ENCODE assay signal across 16 cellular contexts in the genomic region with DNA sequence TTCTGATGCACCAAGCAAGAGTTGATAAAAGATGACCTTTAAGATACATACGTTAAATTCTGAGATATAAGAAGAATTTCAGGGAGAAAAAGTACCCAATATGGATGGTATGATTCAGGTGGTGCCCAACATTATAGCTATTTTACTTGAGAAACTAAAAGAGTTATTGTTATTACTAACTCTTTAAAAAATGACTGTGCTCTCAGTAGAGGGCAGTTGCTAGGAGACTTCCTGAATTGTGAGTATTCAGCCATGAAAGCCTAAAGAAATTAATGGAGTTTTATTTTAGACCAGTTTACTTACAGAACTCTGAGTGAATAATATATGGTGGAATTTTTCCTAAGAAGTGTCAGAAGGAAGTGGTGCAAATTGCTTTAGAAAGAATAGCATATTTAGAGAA.
A peak's percentile ranks its signal among the peaks of the same experiment; 100 is the strongest.
DNase-seq lines count a peak whose midpoint lies in the region; ATAC-seq and TF ChIP-seq lines count a peak whose summit lies in the region.
"Had no signal": no experiment of that assay in that cellular context is flagged by ENCODE, and none has a peak within 500 bp of the region (broad histone marks: within the 10 kb centered on the region; RNA-seq: fewer than 3 reads in every experiment).

No MANE protein-coding gene starts in this region.

- no peaks in the 10 kb centered on the region for H3K36me3 ChIP-seq in BE2C
- H3K36me3 ChIP-seq: SJSA1 had no signal

- H3K4me3 Mint-ChIP-seq in activated T-helper 17 cell treated with anti-CD3 and anti-CD28 coated beads, Interleukin-2, amount 50 U/mL, for 72 hours = no peak overlapping the region
- H3K4me3 Mint-ChIP-seq: CD8-positive, alpha-beta memory T cell had no signal

- H3K4me3 ChIP-seq in dorsolateral prefrontal cortex = no peak overlapping the region
- no peak overlapping the region for H3K4me3 ChIP-seq in BE2C (ENCODE audit: low read depth, low read length)
- H3K4me3 ChIP-seq: GM23248, SJSA1 had no signal

- no peak overlapping the region for H3K27ac Mint-ChIP-seq in activated T-helper 17 cell treated with anti-CD3 and anti-CD28 coated beads, Interleukin-2, amount 50 U/mL, for 72 hours
- H3K27ac Mint-ChIP-seq: CD8-positive, alpha-beta memory T cell had no signal

- no peaks in the 10 kb centered on the region for H3K27me3 ChIP-seq in dorsolateral prefrontal cortex
- H3K27me3 ChIP-seq in BE2C = no peaks in the 10 kb centered on the region
- H3K27me3 ChIP-seq: SJSA1 had no signal

- H3K4me1 ChIP-seq in BE2C = peaks cover 6% of the 10 kb centered on the region; the same call in 1 of the 2 replicates
- H3K4me1 ChIP-seq: SJSA1 had no signal

- TF ChIP-seq CTCF in dorsolateral prefrontal cortex (IDR thresholded peaks at IDR 0.05 in 54 of 56, conservative IDR thresholded peaks at IDR 0.05 in 2 of 56; ENCODE audit: low read depth in 1 of 56, partially characterized antibody in 56 of 56) (no peak), BE2C (IDR thresholded peaks at IDR 0.05; ENCODE audit: low read depth, low read length) (no peak)

- H3K27ac ChIP-seq in dorsolateral prefrontal cortex (peak overlapping the region in 57 of 59 donors; percentile 19 to 91 (median 73)), substantia nigra (ENCODE audit: low read depth, low read length, poor library complexity, severe bottlenecking) (peak overlapping the region; percentile 5)
- H3K27ac ChIP-seq: GM23248, SJSA1 had no signal

- no peaks in the 10 kb centered on the region for H3K9me3 ChIP-seq in BE2C
- H3K9me3 ChIP-seq: SJSA1 had no signal

- H3K4me1 Mint-ChIP-seq in activated T-helper 17 cell treated with anti-CD3 and anti-CD28 coated beads, Interleukin-2, amount 50 U/mL, for 72 hours = no peaks in the 10 kb centered on the region
- H3K4me1 Mint-ChIP-seq: CD8-positive, alpha-beta memory T cell had no signal

- DNase-seq in dorsolateral prefrontal cortex (no peak), substantia nigra (lab: John Stamatoyannopoulos, UW) (no peak), BE2C (no peak)
- DNase-seq: CD8-positive, alpha-beta memory T cell; GM23248; MV-4-11; NCI-H1436; NCI-H2081 treated with DMSO at 0.1 percent for 48 hours; NCI-H345; NCI-H526 treated with DMSO at 0.1 percent for 48 hours had no signal

- H3K36me3 Mint-ChIP-seq in activated T-helper 17 cell treated with anti-CD3 and anti-CD28 coated beads, Interleukin-2, amount 50 U/mL, for 72 hours (ENCODE audit: low read depth) = no peaks in the 10 kb centered on the region
- H3K36me3 Mint-ChIP-seq: CD8-positive, alpha-beta memory T cell had no signal

- intact Hi-C loops in dorsolateral prefrontal cortex (cut with DNase I) = loop anchor here in 1 of 2 donors (10.0 kb wide), 1 partner anchor 109 kb away; no protein-coding TSS in a partner anchor

- no peaks in the 10 kb centered on the region for H3K9me3 Mint-ChIP-seq in activated T-helper 17 cell treated with anti-CD3 and anti-CD28 coated beads, Interleukin-2, amount 50 U/mL, for 72 hours

- peak; percentile 35 for ATAC-seq in GM21529 (IDR thresholded peaks at IDR 0.05; ENCODE audit: unreplicated experiment)
- peak; percentile 37 for ATAC-seq in HG03432 (IDR thresholded peaks at IDR 0.05; ENCODE audit: unreplicated experiment)
- no peak for ATAC-seq in HG03196 (IDR thresholded peaks at IDR 0.05; ENCODE audit: unreplicated experiment)
- ATAC-seq in activated T-helper 17 cell treated with anti-CD3 and anti-CD28 coated beads, Interleukin-2, amount 50 U/mL, for 72 hours (replicated peaks) = no peak
- ATAC-seq: HCT116 had no signal

- no peaks in the 10 kb centered on the region for H3K27me3 Mint-ChIP-seq in activated T-helper 17 cell treated with anti-CD3 and anti-CD28 coated beads, Interleukin-2, amount 50 U/mL, for 72 hours
- H3K27me3 Mint-ChIP-seq: CD8-positive, alpha-beta memory T cell had no signal

Comparison
In these comparisons a context has a peak if more than half of its experiments do, and no peak if none do; other contexts are left out.
1. ATAC-seq: peak in GM21529 (single experiment) and HG03432 (single experiment); none in HG03196 (single experiment) and activated T-helper 17 cell treated with anti-CD3 and anti-CD28 coated beads, Interleukin-2, amount 50 U/mL, for 72 hours (single experiment).